ENCODE assay signal across 1 cellular context in genomic region chr6:36636283-36636682, GRCh38.
TF ChIP-seq lines count a peak whose summit lies in the region.

No MANE protein-coding gene starts in this region.

TF ChIP-seq in HEK293, 187 proteins besides CTCF, POLR2A, EP300 and RAD21:
- peak; percentile 98 for TF ChIP-seq ZNF623 (tag by site-specific recombination; IDR thresholded peaks at IDR 0.05)
- no peak for TF ChIP-seq ZNF704 (tag by site-specific recombination; IDR thresholded peaks at IDR 0.05)
- no peak for TF ChIP-seq ZNF76 (tag by site-specific recombination; IDR thresholded peaks at IDR 0.05; ENCODE audit: borderline replicate concordance, low read depth)
- no peak for TF ChIP-seq ZNF488 (tag by site-specific recombination; IDR thresholded peaks at IDR 0.05)
- TF ChIP-seq ZNF518A (tag by site-specific recombination; conservative IDR thresholded peaks at IDR 0.05; ENCODE audit: low read depth) = no peak
- no peak for TF ChIP-seq ZNF146 (tag by site-specific recombination; IDR thresholded peaks at IDR 0.05)
- TF ChIP-seq ZNF473 (tag by site-specific recombination; IDR thresholded peaks at IDR 0.05) = no peak
